In the genomic region with DNA sequence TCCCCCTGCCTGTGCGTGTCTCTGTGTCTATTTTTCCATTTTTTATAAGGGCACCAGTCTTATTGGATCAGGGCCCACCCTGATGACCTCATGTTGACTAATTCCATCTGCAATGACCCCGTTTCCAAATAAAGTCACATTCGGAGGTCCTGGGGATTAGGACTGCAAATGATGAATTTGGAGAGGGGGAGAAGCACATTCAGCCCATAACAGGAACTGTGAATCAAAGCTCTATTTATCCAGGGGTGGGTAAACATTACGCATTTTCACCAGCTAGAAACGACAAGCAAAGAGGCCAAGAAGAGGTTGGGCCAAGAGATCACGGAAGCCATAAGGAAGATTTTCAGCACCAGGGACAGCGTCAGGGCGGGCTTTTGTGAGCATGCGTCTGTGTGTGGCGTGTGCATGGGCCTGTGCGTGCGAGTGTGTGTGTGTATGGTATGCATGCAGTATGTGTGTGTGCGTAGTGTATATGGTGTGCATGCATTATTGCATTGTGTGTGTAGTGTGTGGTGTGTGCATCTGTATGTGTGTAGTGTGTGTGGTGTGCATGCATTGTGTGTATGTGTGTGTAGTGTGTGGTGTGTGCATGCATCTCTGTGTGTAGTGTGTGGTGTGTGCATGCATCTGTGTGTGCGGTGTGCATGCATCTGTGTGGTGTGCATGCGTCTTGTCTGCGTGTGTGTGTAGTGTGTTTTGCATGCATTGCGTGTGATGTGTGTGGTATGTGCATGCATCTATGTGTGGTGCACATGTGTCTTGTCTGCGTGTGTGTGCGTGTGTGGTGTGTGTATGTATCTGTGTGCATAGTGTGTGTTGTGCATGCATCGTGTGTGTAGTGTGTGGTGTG, we compare ENCODE assay signal across 2 cellular contexts.
TF ChIP-seq lines count a peak whose summit lies in the region.

No MANE protein-coding gene starts in this region.

TF ChIP-seq in HEK293, 187 proteins besides CTCF, POLR2A, EP300 and RAD21 (continues in another document):
- TF ChIP-seq ZBTB10 (tag by site-specific recombination; IDR thresholded peaks at IDR 0.05) (no peak), ZNF302 (tag by site-specific recombination; IDR thresholded peaks at IDR 0.05; ENCODE audit: low read depth) (no peak), KLF8 (tag by site-specific recombination; IDR thresholded peaks at IDR 0.05) (0 out of 2 replicates have a peak, but pooled peaks have one; percentile 33), ZNF184 (tag by site-specific recombination; IDR thresholded peaks at IDR 0.05) (no peak), ZNF202 (tag by site-specific recombination; IDR thresholded peaks at IDR 0.05; ENCODE audit: borderline replicate concordance) (no peak), ZEB2 (tag by site-specific recombination; IDR thresholded peaks at IDR 0.05) (no peak), ZFP3 (tag by site-specific recombination; IDR thresholded peaks at IDR 0.05; ENCODE audit: low read depth) (no peak), PRDM4 (tag by site-specific recombination; IDR thresholded peaks at IDR 0.05) (no peak)
- TF ChIP-seq, protein P1, sequence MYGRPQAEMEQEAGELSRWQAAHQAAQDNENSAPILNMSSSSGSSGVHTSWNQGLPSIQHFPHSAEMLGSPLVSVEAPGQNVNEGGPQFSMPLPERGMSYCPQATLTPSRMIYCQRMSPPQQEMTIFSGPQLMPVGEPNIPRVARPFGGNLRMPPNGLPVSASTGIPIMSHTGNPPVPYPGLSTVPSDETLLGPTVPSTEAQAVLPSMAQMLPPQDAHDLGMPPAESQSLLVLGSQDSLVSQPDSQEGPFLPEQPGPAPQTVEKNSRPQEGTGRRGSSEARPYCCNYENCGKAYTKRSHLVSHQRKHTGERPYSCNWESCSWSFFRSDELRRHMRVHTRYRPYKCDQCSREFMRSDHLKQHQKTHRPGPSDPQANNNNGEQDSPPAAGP (tag by site-specific recombination; IDR thresholded peaks at IDR 0.05): no peak
- TF ChIP-seq, protein P2, sequence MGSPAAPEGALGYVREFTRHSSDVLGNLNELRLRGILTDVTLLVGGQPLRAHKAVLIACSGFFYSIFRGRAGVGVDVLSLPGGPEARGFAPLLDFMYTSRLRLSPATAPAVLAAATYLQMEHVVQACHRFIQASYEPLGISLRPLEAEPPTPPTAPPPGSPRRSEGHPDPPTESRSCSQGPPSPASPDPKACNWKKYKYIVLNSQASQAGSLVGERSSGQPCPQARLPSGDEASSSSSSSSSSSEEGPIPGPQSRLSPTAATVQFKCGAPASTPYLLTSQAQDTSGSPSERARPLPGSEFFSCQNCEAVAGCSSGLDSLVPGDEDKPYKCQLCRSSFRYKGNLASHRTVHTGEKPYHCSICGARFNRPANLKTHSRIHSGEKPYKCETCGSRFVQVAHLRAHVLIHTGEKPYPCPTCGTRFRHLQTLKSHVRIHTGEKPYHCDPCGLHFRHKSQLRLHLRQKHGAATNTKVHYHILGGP (tag by site-specific recombination; IDR thresholded peaks at IDR 0.05): no peak
- TF ChIP-seq, protein P3, sequence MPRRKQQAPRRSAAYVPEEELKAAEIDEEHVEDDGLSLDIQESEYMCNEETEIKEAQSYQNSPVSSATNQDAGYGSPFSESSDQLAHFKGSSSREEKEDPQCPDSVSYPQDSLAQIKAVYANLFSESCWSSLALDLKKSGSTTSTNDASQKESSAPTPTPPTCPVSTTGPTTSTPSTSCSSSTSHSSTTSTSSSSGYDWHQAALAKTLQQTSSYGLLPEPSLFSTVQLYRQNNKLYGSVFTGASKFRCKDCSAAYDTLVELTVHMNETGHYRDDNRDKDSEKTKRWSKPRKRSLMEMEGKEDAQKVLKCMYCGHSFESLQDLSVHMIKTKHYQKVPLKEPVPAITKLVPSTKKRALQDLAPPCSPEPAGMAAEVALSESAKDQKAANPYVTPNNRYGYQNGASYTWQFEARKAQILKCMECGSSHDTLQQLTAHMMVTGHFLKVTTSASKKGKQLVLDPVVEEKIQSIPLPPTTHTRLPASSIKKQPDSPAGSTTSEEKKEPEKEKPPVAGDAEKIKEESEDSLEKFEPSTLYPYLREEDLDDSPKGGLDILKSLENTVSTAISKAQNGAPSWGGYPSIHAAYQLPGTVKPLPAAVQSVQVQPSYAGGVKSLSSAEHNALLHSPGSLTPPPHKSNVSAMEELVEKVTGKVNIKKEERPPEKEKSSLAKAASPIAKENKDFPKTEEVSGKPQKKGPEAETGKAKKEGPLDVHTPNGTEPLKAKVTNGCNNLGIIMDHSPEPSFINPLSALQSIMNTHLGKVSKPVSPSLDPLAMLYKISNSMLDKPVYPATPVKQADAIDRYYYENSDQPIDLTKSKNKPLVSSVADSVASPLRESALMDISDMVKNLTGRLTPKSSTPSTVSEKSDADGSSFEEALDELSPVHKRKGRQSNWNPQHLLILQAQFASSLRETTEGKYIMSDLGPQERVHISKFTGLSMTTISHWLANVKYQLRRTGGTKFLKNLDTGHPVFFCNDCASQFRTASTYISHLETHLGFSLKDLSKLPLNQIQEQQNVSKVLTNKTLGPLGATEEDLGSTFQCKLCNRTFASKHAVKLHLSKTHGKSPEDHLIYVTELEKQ (tag by site-specific recombination; IDR thresholded peaks at IDR 0.05; ENCODE audit: borderline replicate concordance): no peak

TF ChIP-seq in K562, 482 proteins besides CTCF, POLR2A, EP300 and RAD21 (continued from another document and continues in another):
- TF ChIP-seq MNT (conservative IDR thresholded peaks at IDR 0.05) (peak; percentile 63 to 69; a peak in 3 of 4 replicates), NFE2L1 (tag; IDR thresholded peaks at IDR 0.05; ENCODE audit: borderline replicate concordance, low read depth) (no peak), HCFC1 (IDR thresholded peaks at IDR 0.05; ENCODE audit: low read depth, low read length) (no peak), ZNF197 (CRISPR knock-in tag; IDR thresholded peaks at IDR 0.05; ENCODE audit: low read depth) (0 out of 2 replicates have a peak, but pooled peaks have one; percentile 49), HMGN3 (IDR thresholded peaks at IDR 0.05; ENCODE audit: borderline replicate concordance, extremely low read depth, insufficient read length, low read depth, low read length) (no peak), HBP1 (CRISPR knock-in tag; IDR thresholded peaks at IDR 0.05) (peak; percentile 78; the same call in 1 of the 2 replicates), ZNF134 (CRISPR knock-in tag; conservative IDR thresholded peaks at IDR 0.05) (no peak), IRF2 (CRISPR knock-in tag; IDR thresholded peaks at IDR 0.05) (0 out of 2 replicates have a peak, but pooled peaks have one; percentile 13), ARID4B (CRISPR knock-in tag; IDR thresholded peaks at IDR 0.05) (peak; percentile 76), ARID2 (IDR thresholded peaks at IDR 0.05) (0 out of 2 replicates have a peak, but pooled peaks have one; percentile 14), BMI1 (IDR thresholded peaks at IDR 0.05; ENCODE audit: low read length) (no peak), ZNF263 (CRISPR knock-in tag; IDR thresholded peaks at IDR 0.05; ENCODE audit: borderline replicate concordance) (peak; percentile 54; the same call in 1 of the 2 replicates), EHMT2 (IDR thresholded peaks at IDR 0.05) (peak; percentile 99), ZNF311 (CRISPR knock-in tag; IDR thresholded peaks at IDR 0.05) (no peak), KDM1A (IDR thresholded peaks at IDR 0.05) (peak in 1 of 2 experiments; percentile 76; a peak in 1 of 4 replicates), TEAD4 (IDR thresholded peaks at IDR 0.05; ENCODE audit: low read length) (no peak), TEAD4 (CRISPR knock-in tag; IDR thresholded peaks at IDR 0.05; ENCODE audit: borderline replicate concordance) (0 out of 2 replicates have a peak, but pooled peaks have one; percentile 7), PHB2 (IDR thresholded peaks at IDR 0.05; ENCODE audit: low read depth) (peak; percentile 73), HSF4 (CRISPR knock-in tag; IDR thresholded peaks at IDR 0.05; ENCODE audit: borderline replicate concordance) (no peak), HDAC2 (IDR thresholded peaks at IDR 0.05) (peak; percentile 80), HLTF (IDR thresholded peaks at IDR 0.05) (peak; percentile 76; the same call in 1 of the 2 replicates), ELF4 (CRISPR knock-in tag; IDR thresholded peaks at IDR 0.05) (peak; percentile 25; the same call in 1 of the 2 replicates), STAG1 (CRISPR knock-in tag; IDR thresholded peaks at IDR 0.05; ENCODE audit: borderline replicate concordance) (0 out of 2 replicates have a peak, but pooled peaks have one; percentile 6), MLLT1 (IDR thresholded peaks at IDR 0.05) (peak; percentile 41 to 79; a peak in 1 of 4 replicates)
- TF ChIP-seq, protein P4, sequence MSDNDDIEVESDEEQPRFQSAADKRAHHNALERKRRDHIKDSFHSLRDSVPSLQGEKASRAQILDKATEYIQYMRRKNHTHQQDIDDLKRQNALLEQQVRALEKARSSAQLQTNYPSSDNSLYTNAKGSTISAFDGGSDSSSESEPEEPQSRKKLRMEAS (CRISPR knock-in tag; IDR thresholded peaks at IDR 0.05): peak; percentile 80
- TF ChIP-seq, protein P5, sequence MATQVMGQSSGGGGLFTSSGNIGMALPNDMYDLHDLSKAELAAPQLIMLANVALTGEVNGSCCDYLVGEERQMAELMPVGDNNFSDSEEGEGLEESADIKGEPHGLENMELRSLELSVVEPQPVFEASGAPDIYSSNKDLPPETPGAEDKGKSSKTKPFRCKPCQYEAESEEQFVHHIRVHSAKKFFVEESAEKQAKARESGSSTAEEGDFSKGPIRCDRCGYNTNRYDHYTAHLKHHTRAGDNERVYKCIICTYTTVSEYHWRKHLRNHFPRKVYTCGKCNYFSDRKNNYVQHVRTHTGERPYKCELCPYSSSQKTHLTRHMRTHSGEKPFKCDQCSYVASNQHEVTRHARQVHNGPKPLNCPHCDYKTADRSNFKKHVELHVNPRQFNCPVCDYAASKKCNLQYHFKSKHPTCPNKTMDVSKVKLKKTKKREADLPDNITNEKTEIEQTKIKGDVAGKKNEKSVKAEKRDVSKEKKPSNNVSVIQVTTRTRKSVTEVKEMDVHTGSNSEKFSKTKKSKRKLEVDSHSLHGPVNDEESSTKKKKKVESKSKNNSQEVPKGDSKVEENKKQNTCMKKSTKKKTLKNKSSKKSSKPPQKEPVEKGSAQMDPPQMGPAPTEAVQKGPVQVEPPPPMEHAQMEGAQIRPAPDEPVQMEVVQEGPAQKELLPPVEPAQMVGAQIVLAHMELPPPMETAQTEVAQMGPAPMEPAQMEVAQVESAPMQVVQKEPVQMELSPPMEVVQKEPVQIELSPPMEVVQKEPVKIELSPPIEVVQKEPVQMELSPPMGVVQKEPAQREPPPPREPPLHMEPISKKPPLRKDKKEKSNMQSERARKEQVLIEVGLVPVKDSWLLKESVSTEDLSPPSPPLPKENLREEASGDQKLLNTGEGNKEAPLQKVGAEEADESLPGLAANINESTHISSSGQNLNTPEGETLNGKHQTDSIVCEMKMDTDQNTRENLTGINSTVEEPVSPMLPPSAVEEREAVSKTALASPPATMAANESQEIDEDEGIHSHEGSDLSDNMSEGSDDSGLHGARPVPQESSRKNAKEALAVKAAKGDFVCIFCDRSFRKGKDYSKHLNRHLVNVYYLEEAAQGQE (CRISPR knock-in tag; IDR thresholded peaks at IDR 0.05; ENCODE audit: low read depth): peak; percentile 97
